ENCODE assay signal across 20 cellular contexts in genomic region chr7:34104992-34105391, GRCh38.
"Had no signal": no experiment of that assay in that cellular context is flagged by ENCODE, and none has a peak within 500 bp of the region (broad histone marks: within the 10 kb centered on the region; RNA-seq: fewer than 3 reads in every experiment).

No MANE protein-coding gene starts in this region.

- H3K9me3 Mint-ChIP-seq: stimulated activated memory B cell treated with anti-CD40 and anti-IgM and Interleukin-4, amounts not matched to agents 10 μg/mL and 1 μg/mL and 100 μg/mL, for 72 hours had no signal

- H3K36me3 Mint-ChIP-seq: immature natural killer cell; stimulated activated memory B cell treated with anti-CD40 and anti-IgM and Interleukin-4, amounts not matched to agents 10 μg/mL and 1 μg/mL and 100 μg/mL, for 72 hours had no signal

- DNase-seq: activated CD4-positive, alpha-beta T cell treated with anti-CD3 and anti-CD28 coated beads, Interleukin-2, amount 50 U/mL, for 4 hours; activated effector memory CD4-positive, alpha-beta T cell treated with anti-CD3 and anti-CD28 coated beads, Interleukin-2, amount 50 U/mL, for 16 hours; activated naive CD4-positive, alpha-beta T cell treated with anti-CD3 and anti-CD28 coated beads, Interleukin-2, amount 50 U/mL, for 16 hours; activated T-cell treated with anti-CD3 and anti-CD28 coated beads, Interleukin-2, amount 50 U/mL, for 72 hours; caudate nucleus; effector memory CD8-positive, alpha-beta T cell; immature natural killer cell; kidney glomerular epithelial cell; left ventricle myocardium inferior; mammary epithelial cell; ovary; right lobe of liver; stimulated activated CD4-positive, alpha-beta T cell treated with anti-CD3 and anti-CD28 coated beads, Interleukin-4, amount 100 ng/mL, for 24 hours; SW 1271; T-helper 2 cell; upper lobe of right lung; WERI-Rb-1 had no signal

- H3K27me3 ChIP-seq: ascending aorta, ovary, right lobe of liver, upper lobe of right lung had no signal

- H3K36me3 ChIP-seq: ascending aorta, left ventricle myocardium inferior, ovary, right lobe of liver, thoracic aorta, upper lobe of right lung, WERI-Rb-1 had no signal

- H3K4me1 Mint-ChIP-seq: immature natural killer cell; stimulated activated memory B cell treated with anti-CD40 and anti-IgM and Interleukin-4, amounts not matched to agents 10 μg/mL and 1 μg/mL and 100 μg/mL, for 72 hours had no signal

- H3K9me3 ChIP-seq: ascending aorta, left ventricle myocardium inferior, ovary, right lobe of liver, thoracic aorta, upper lobe of right lung had no signal

- H3K4me3 ChIP-seq: ascending aorta, left ventricle myocardium inferior, ovary, right lobe of liver, thoracic aorta, upper lobe of right lung had no signal

- H3K4me3 Mint-ChIP-seq: activated T-cell treated with anti-CD3 and anti-CD28 coated beads, Interleukin-2, amount 50 U/mL, for 72 hours; effector memory CD8-positive, alpha-beta T cell; immature natural killer cell; stimulated activated memory B cell treated with anti-CD40 and anti-IgM and Interleukin-4, amounts not matched to agents 10 μg/mL and 1 μg/mL and 100 μg/mL, for 72 hours had no signal

- H3K4me1 ChIP-seq: ascending aorta, left ventricle myocardium inferior, upper lobe of right lung had no signal

- H3K27ac Mint-ChIP-seq: activated T-cell treated with anti-CD3 and anti-CD28 coated beads, Interleukin-2, amount 50 U/mL, for 72 hours; effector memory CD8-positive, alpha-beta T cell; immature natural killer cell; stimulated activated memory B cell treated with anti-CD40 and anti-IgM and Interleukin-4, amounts not matched to agents 10 μg/mL and 1 μg/mL and 100 μg/mL, for 72 hours had no signal

- H3K27ac ChIP-seq: ascending aorta, left ventricle myocardium inferior, ovary, right lobe of liver, thoracic aorta, upper lobe of right lung had no signal

- H3K27me3 Mint-ChIP-seq: effector memory CD8-positive, alpha-beta T cell; stimulated activated memory B cell treated with anti-CD40 and anti-IgM and Interleukin-4, amounts not matched to agents 10 μg/mL and 1 μg/mL and 100 μg/mL, for 72 hours had no signal

- ATAC-seq: activated T-cell treated with anti-CD3 and anti-CD28 coated beads, Interleukin-2, amount 50 U/mL, for 72 hours; effector memory CD8-positive, alpha-beta T cell; right lobe of liver; stimulated activated memory B cell treated with anti-CD40 and anti-IgM and Interleukin-4, amounts not matched to agents 10 μg/mL and 1 μg/mL and 100 μg/mL, for 72 hours; upper lobe of right lung had no signal
